Comparison of ENCODE assay signal across 16 cellular contexts in the genomic region with DNA sequence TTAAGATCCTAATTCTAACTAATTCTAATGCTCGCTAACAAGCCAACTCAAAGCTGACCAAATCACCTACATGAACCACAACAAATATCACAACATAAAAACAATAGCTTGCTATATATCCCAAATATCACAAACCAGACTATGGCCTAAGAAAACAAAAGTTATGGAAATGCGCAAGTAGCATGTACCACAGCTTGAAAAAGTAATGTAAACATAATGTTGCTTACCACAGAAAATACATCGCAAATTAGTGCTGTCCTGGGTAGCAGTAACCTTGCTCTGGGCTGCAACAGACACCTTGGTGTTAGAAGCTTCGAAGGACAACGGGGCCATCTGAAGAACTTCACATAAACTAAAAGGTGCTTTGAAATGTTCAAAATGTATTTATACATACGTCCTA.
DNase-seq lines count a peak whose midpoint lies in the region; ATAC-seq, FAIRE-seq and TF ChIP-seq lines count a peak whose summit lies in the region.
"Had no signal": no experiment of that assay in that cellular context is flagged by ENCODE, and none has a peak within 500 bp of the region (broad histone marks: within the 10 kb centered on the region; RNA-seq: fewer than 3 reads in every experiment).

No MANE protein-coding gene starts in this region.

- H2AK5ac ChIP-seq in H9 (ENCODE audit: insufficient read length, low read length): no peak overlapping the region

- no peak overlapping the region for H3K4ac ChIP-seq in H9 (ENCODE audit: low read depth, low read length)

- no peaks in the 10 kb centered on the region for H3K9me3 Mint-ChIP-seq in H9
- H3K9me3 Mint-ChIP-seq in astrocyte (ENCODE audit: unreplicated experiment): no peaks in the 10 kb centered on the region
- no peaks in the 10 kb centered on the region for H3K9me3 Mint-ChIP-seq in endothelial cell (ENCODE audit: unreplicated experiment)

- H4K5ac ChIP-seq in H9 (ENCODE audit: insufficient read length, low read depth, low read length): no peak overlapping the region

- H3K36me3 ChIP-seq in A673 (ENCODE audit: insufficient read depth, low read length, poor library complexity, severe bottlenecking): peaks cover 4% of the 10 kb centered on the region
- H3K36me3 ChIP-seq in astrocyte (ENCODE audit: insufficient read depth, low read length): peaks cover 6% of the 10 kb centered on the region

- H2BK12ac ChIP-seq in H9 (ENCODE audit: insufficient read length, low read depth, low read length): no peak overlapping the region

- H3K9me3 ChIP-seq in A673 (ENCODE audit: low read depth, low read length, poor library complexity, severe bottlenecking) (no peaks in the 10 kb centered on the region), H9 (ENCODE audit: control insufficient read depth, low read depth, low read length) (no peaks in the 10 kb centered on the region), astrocyte (ENCODE audit: insufficient read depth, low read depth, low read length) (no peaks in the 10 kb centered on the region)
- H3K9me3 ChIP-seq: BLaER1 treated with 17β-estradiol and CSF1 and Interleukin-3, amounts not matched to agents 10 nM and 100 nM had no signal

- H4K8ac ChIP-seq in H9 (replicated peaks; ENCODE audit: insufficient read length, low read depth, low read length): no peak overlapping the region

- H4K20me1 ChIP-seq in H9 (ENCODE audit: control insufficient read depth, insufficient read depth, insufficient read length): no peaks in the 10 kb centered on the region
- peaks cover 86% of the 10 kb centered on the region for H4K20me1 ChIP-seq in astrocyte (ENCODE audit: insufficient read depth, low read length)

- H3K4me3 ChIP-seq in A673 (ENCODE audit: low read depth, low read length, poor library complexity, severe bottlenecking) (peak overlapping the region; percentile 6), astrocyte (ENCODE audit: insufficient read depth, low read depth, low read length) (no peak overlapping the region)
- H3K4me3 ChIP-seq: BLaER1 treated with 17β-estradiol and CSF1 and Interleukin-3, amounts not matched to agents 10 nM and 100 nM had no signal

- FAIRE-seq in astrocyte (lab: Jason Lieb, UNC): no peak
- FAIRE-seq: GM12892, GM19239 had no signal

- H3K79me2 ChIP-seq in H9 (ENCODE audit: insufficient read depth, low read length): peaks cover 8% of the 10 kb centered on the region; the same call in 1 of the 2 replicates
- H3K79me2 ChIP-seq in astrocyte (ENCODE audit: insufficient read depth, low read length): peaks cover 93% of the 10 kb centered on the region

- CTCF ChIA-PET in A673 (lab: Charles Lee): no interaction called here

- no peak overlapping the region for H3K23ac ChIP-seq in H9 (ENCODE audit: insufficient read length, low read depth, low read length)

- no peak overlapping the region for H3K14ac ChIP-seq in H9 (ENCODE audit: insufficient read depth, low read length)

- no peak overlapping the region for H2BK20ac ChIP-seq in H9 (ENCODE audit: low read depth, low read length, poor library complexity, severe bottlenecking)

- no peak overlapping the region for H4K91ac ChIP-seq in H9 (ENCODE audit: insufficient read length, low read depth, low read length)

- no peak overlapping the region for H2BK5ac ChIP-seq in H9 (ENCODE audit: insufficient read length, low read length)

- H3K56ac ChIP-seq in H9 (ENCODE audit: insufficient read length, low read depth, low read length): no peak overlapping the region

- WGBS in H9 (ENCODE audit: extremely low coverage, insufficient read length, low lambda C conversion rate): no CpG with 5 or more reads among the region's 6 CpGs

- POLR2A ChIA-PET in A673 (lab: Charles Lee; ENCODE audit: low non-redundant PET): no interaction called here

- no peaks in the 10 kb centered on the region for H3K23me2 ChIP-seq in H9 (ENCODE audit: insufficient read length, low read depth, low read length, poor library complexity, severe bottlenecking)

- H3K4me1 ChIP-seq in A673 (ENCODE audit: insufficient read depth, low read length, poor library complexity, severe bottlenecking) (peaks cover 91% of the 10 kb centered on the region), H9 (ENCODE audit: insufficient read depth, low read length) (peaks cover 12% of the 10 kb centered on the region; the same call in 1 of the 2 replicates), astrocyte (ENCODE audit: insufficient read depth, low read length) (no peaks in the 10 kb centered on the region)

- H3K18ac ChIP-seq in H9 (ENCODE audit: insufficient read length, low read depth, low read length): no peak overlapping the region

- no peak overlapping the region for H3T11ph ChIP-seq in H9 (ENCODE audit: low read length)

- H3K79me1 ChIP-seq in H9 (ENCODE audit: insufficient read depth, low read depth, low read length, poor library complexity, severe bottlenecking): peaks cover 3% of the 10 kb centered on the region

- H2AFZ ChIP-seq in H9 (ENCODE audit: low read length) (no peak overlapping the region), astrocyte (ENCODE audit: low read depth, low read length) (no peak overlapping the region)

- DNase-seq in A673 (ENCODE audit: low spot score): no peak
- DNase-seq in H9: no peak
- DNase-seq in astrocyte (ENCODE audit: low read depth): no peak
- DNase-seq in endothelial cell (ENCODE audit: low spot score): no peak
- no peak for DNase-seq in SKM-1 (lab: John Stamatoyannopoulos, UW; ENCODE audit: unreplicated experiment)
- no peak for DNase-seq in GF-D8 (lab: John Stamatoyannopoulos, UW)
- no peak for DNase-seq in epidermal melanocyte (ENCODE audit: insufficient read length, low spot score)
- DNase-seq: 8988T; ACHN; CD4-positive, CD25-positive, alpha-beta regulatory T cell; DMS79; H7 had no signal

- peak overlapping the region; percentile 44 for H3K27ac ChIP-seq in A673 (ENCODE audit: low read depth, low read length, poor library complexity, severe bottlenecking)
- H3K27ac ChIP-seq in H9 (ENCODE audit: insufficient read length, low read depth, low read length): no peak overlapping the region
- no peak overlapping the region for H3K27ac ChIP-seq in astrocyte (ENCODE audit: low read depth, low read length)
- H3K27ac ChIP-seq: BLaER1 treated with 17β-estradiol and CSF1 and Interleukin-3, amounts not matched to agents 10 nM and 100 nM had no signal

- no peak overlapping the region for H2BK15ac ChIP-seq in H9 (ENCODE audit: low read depth, low read length)

- H3K4me3 Mint-ChIP-seq in H9 (peak overlapping the region in 1 of 2 experiments; percentile 48; a peak in 2 of 5 replicates), astrocyte (ENCODE audit: unreplicated experiment) (peak overlapping the region; percentile 50), endothelial cell (ENCODE audit: unreplicated experiment) (no peak overlapping the region)
- H3K4me3 Mint-ChIP-seq: CD4-positive, CD25-positive, alpha-beta regulatory T cell had no signal

- no peak overlapping the region for H3K9ac ChIP-seq in H9 (ENCODE audit: extremely low read depth, insufficient read length, low read length)
- no peak overlapping the region for H3K9ac ChIP-seq in astrocyte (ENCODE audit: low read length)
- H3K9ac ChIP-seq: BLaER1 treated with 17β-estradiol and CSF1 and Interleukin-3, amounts not matched to agents 10 nM and 100 nM had no signal

- ATAC-seq in GM21825 (IDR thresholded peaks at IDR 0.05; ENCODE audit: unreplicated experiment): no peak

- no peak overlapping the region for H3K4me2 ChIP-seq in H9 (ENCODE audit: insufficient read depth, insufficient read length, low read length)
- H3K4me2 ChIP-seq in astrocyte (ENCODE audit: low read length): no peak overlapping the region
- H3K4me2 ChIP-seq: BLaER1 treated with 17β-estradiol and CSF1 and Interleukin-3, amounts not matched to agents 10 nM and 100 nM had no signal

- no peak overlapping the region for H2BK120ac ChIP-seq in H9 (ENCODE audit: low read depth, low read length, poor library complexity, severe bottlenecking)

- peaks cover 58 to 65% of the 10 kb centered on the region in 2 experiments for H3K4me1 Mint-ChIP-seq in H9
- H3K4me1 Mint-ChIP-seq in astrocyte (ENCODE audit: low read depth, unreplicated experiment): peaks cover 65% of the 10 kb centered on the region
- no peaks in the 10 kb centered on the region for H3K4me1 Mint-ChIP-seq in endothelial cell (ENCODE audit: unreplicated experiment)
- H3K4me1 Mint-ChIP-seq: CD4-positive, CD25-positive, alpha-beta regulatory T cell had no signal

- H3K27ac Mint-ChIP-seq in H9: peak overlapping the region in 2 of 3 experiments; percentile 65 to 89; a peak in 5 of 7 replicates
- peak overlapping the region; percentile 3 for H3K27ac Mint-ChIP-seq in astrocyte (ENCODE audit: unreplicated experiment)
- H3K27ac Mint-ChIP-seq in endothelial cell (ENCODE audit: unreplicated experiment): peak overlapping the region; percentile 19
- H3K27ac Mint-ChIP-seq: CD4-positive, CD25-positive, alpha-beta regulatory T cell had no signal

- H3K27me3 ChIP-seq in A673 (replicated peaks; ENCODE audit: insufficient read depth, low read depth, low read length, poor library complexity): no peaks in the 10 kb centered on the region
- no peaks in the 10 kb centered on the region for H3K27me3 ChIP-seq in H9 (ENCODE audit: insufficient read depth, low read length)
- no peaks in the 10 kb centered on the region for H3K27me3 ChIP-seq in astrocyte (ENCODE audit: insufficient read depth, low read length)
- H3K27me3 ChIP-seq: BLaER1 treated with 17β-estradiol and CSF1 and Interleukin-3, amounts not matched to agents 10 nM and 100 nM had no signal

- intact Hi-C loops in A673 (cut with micrococcal nuclease; ENCODE audit: unreplicated experiment): loop anchor here (10.0 kb wide), 1 partner anchor 240 kb away; a partner anchor contains a TSS

- BruUV-seq in A673 (replicated peaks; lab: Mats Ljungman, UMichigan): no TSS peak

- H3K36me3 Mint-ChIP-seq in H9 (ENCODE audit: insufficient read depth in 1 of 3, low read depth in 3 of 3) (peaks cover 3 to 7% (median 6%) of the 10 kb centered on the region in 3 experiments; a peak in 4 of 7 replicates), astrocyte (ENCODE audit: low read depth, unreplicated experiment) (peaks cover 8% of the 10 kb centered on the region), endothelial cell (ENCODE audit: low read depth, unreplicated experiment) (no peaks in the 10 kb centered on the region)
- H3K36me3 Mint-ChIP-seq: CD4-positive, CD25-positive, alpha-beta regulatory T cell had no signal

- H3K27me3 Mint-ChIP-seq in H9 (ENCODE audit: low read depth) (no peaks in the 10 kb centered on the region), astrocyte (ENCODE audit: low read depth, unreplicated experiment) (no peaks in the 10 kb centered on the region), endothelial cell (ENCODE audit: unreplicated experiment) (no peaks in the 10 kb centered on the region)

- TF ChIP-seq CTCF in A673 (conservative IDR thresholded peaks at IDR 0.05; ENCODE audit: low read depth, low read length) (no peak), H9 (conservative IDR thresholded peaks at IDR 0.05) (no peak), astrocyte (IDR thresholded peaks at IDR 0.05; ENCODE audit: insufficient read depth, low read depth, low read length) (no peak), endothelial cell (IDR thresholded peaks at IDR 0.05; ENCODE audit: unreplicated experiment) (no peak)

Comparison
In these comparisons a context has a peak if more than half of its experiments do, and no peak if none do; other contexts are left out.
1. H3K27ac Mint-ChIP-seq: peak in every context shown above with its lines; median percentile 77 in H9; 19 in endothelial cell; 3 in astrocyte.